In genomic region chr13:83878691-83879410, GRCh38 we compare ENCODE assay signal across 12 cellular contexts. TPM values are rescaled to one million over a fixed set of nuclear protein-coding genes. Genes with fewer than 3 reads are reported as not detected.
DNase-seq lines count a peak whose midpoint lies in the region; ATAC-seq and TF ChIP-seq lines count a peak whose summit lies in the region.
"Had no signal": no experiment of that assay in that cellular context is flagged by ENCODE, and none has a peak within 500 bp of the region (broad histone marks: within the 10 kb centered on the region; RNA-seq: fewer than 3 reads in every experiment).

No MANE protein-coding gene starts in this region.

- H3K4me3 ChIP-seq in kidney epithelial cell (ENCODE audit: low read depth, low read length) (peak overlapping the region; percentile 23), gastroesophageal sphincter (peak overlapping the region in 1 of 2 donors; percentile 31)
- H3K4me3 ChIP-seq: colonic mucosa had no signal

- no peak for TF ChIP-seq POLR2A in gastroesophageal sphincter (IDR thresholded peaks at IDR 0.05)

- in situ Hi-C loops in GM13977 (cut with MboI; ENCODE audit: low pct_unique_long_range_greater_than_20kb, low sequenced_read_pairs, unreplicated experiment): no loop called here

- WGBS in gastroesophageal sphincter (ENCODE audit: low coverage in 1 of 2), 2 donors: 16 to 24% methylated on average over 14 to 20 of the region's 30 CpGs

- H3K36me3 ChIP-seq in kidney epithelial cell (ENCODE audit: control insufficient read depth, insufficient read depth, low read length) (no peaks in the 10 kb centered on the region), gastroesophageal sphincter (no peaks in the 10 kb centered on the region)
- H3K36me3 ChIP-seq: colonic mucosa had no signal

- DNase-seq in NCI-H82 (lab: John Stamatoyannopoulos, UW) (peak; percentile 44), NCI-H82 treated with DMSO at 0.1 percent for 48 hours (lab: John Stamatoyannopoulos, UW; ENCODE audit: unreplicated experiment) (no peak), caudate nucleus (lab: John Stamatoyannopoulos, UW) (peak in 36 of 61 donors; percentile 2 to 81 (median 56)), kidney epithelial cell (ENCODE audit: low read depth) (no peak), substantia nigra (lab: John Stamatoyannopoulos, UW) (peak in 28 of 49 donors; percentile 10 to 86 (median 48)), GM13977 (ENCODE audit: low spot score) (no peak)
- no peak for DNase-seq in activated CD4-positive, alpha-beta T cell treated with anti-CD3 and anti-CD28 coated beads for 1 hour
- DNase-seq: 8988T, colonic mucosa had no signal

- no peak for ATAC-seq in gastroesophageal sphincter

- H3K4me1 ChIP-seq in gastroesophageal sphincter: peaks cover 0 to 39% (median 0%) of the 10 kb centered on the region in 3 donors
- H3K4me1 ChIP-seq: colonic mucosa had no signal

- no peaks in the 10 kb centered on the region for H3K9me3 ChIP-seq in gastroesophageal sphincter
- H3K9me3 ChIP-seq: colonic mucosa had no signal

- H3K27me3 ChIP-seq in kidney epithelial cell (ENCODE audit: control insufficient read depth, insufficient read depth, low read length): peaks cover 44% of the 10 kb centered on the region
- H3K27me3 ChIP-seq in gastroesophageal sphincter: peaks cover 65% of the 10 kb centered on the region
- H3K27me3 ChIP-seq: colonic mucosa had no signal

- no peak for TF ChIP-seq EP300 in gastroesophageal sphincter (IDR thresholded peaks at IDR 0.05)

- TF ChIP-seq CTCF in kidney epithelial cell (IDR thresholded peaks at IDR 0.05; ENCODE audit: insufficient read depth, low read length, poor library complexity, severe bottlenecking) (no peak), GM13977 (IDR thresholded peaks at IDR 0.05; ENCODE audit: extremely low read depth, insufficient read depth, missing control alignments) (no peak), gastroesophageal sphincter (IDR thresholded peaks at IDR 0.05) (no peak)

- H3K27ac ChIP-seq in caudate nucleus (ENCODE audit: low read depth, low read length) (peak overlapping the region; percentile 88), substantia nigra (ENCODE audit: low read depth, low read length, poor library complexity, severe bottlenecking) (peak overlapping the region; percentile 94), gastroesophageal sphincter (no peak overlapping the region)
- H3K27ac ChIP-seq: colonic mucosa, skin epidermis had no signal

RNA-seq across cellular contexts. Expression of gene SLITRK1, which starts 3.4 kb away (rescaled TPM):
- total RNA-seq in kidney epithelial cell (not detected in 2 replicates), gastroesophageal sphincter (not detected)
- total RNA-seq: activated CD4-positive, alpha-beta memory T cell treated with anti-CD3 and anti-CD28 coated beads for 36 hours; colonic mucosa had no signal

Comparison
In these comparisons a context has a peak if more than half of its experiments do, and no peak if none do; other contexts are left out.
1. DNase-seq: peak in NCI-H82 (single experiment), caudate nucleus (36 of 61) and substantia nigra (28 of 49); none in NCI-H82 treated with DMSO at 0.1 percent for 48 hours (single experiment), kidney epithelial cell (single experiment), GM13977 (single experiment) and activated CD4-positive, alpha-beta T cell treated with anti-CD3 and anti-CD28 coated beads for 1 hour (single experiment).
2. H3K27ac ChIP-seq: peak in caudate nucleus (single experiment) and substantia nigra (single experiment); none in gastroesophageal sphincter (0 of 4).